In genomic region chr17:40832840-40833239, GRCh38 we compare ENCODE assay signal across 19 cellular contexts. TPM values are rescaled to one million over a fixed set of nuclear protein-coding genes. Genes with fewer than 3 reads are reported as not detected.
"Had no signal": no experiment of that assay in that cellular context is flagged by ENCODE, and none has a peak within 500 bp of the region (broad histone marks: within the 10 kb centered on the region; RNA-seq: fewer than 3 reads in every experiment).

No MANE protein-coding gene starts in this region.

- H3K9me3 ChIP-seq: heart right ventricle, lower lobe of right lung, thyroid gland had no signal

- ATAC-seq: activated CD4-positive, CD25-positive, alpha-beta regulatory T cell treated with anti-CD3 and anti-CD28 coated beads, Interleukin-2, amount 50 U/mL, for 24 hours; activated T-helper 17 cell treated with anti-CD3 and anti-CD28 coated beads, Interleukin-2, amount 50 U/mL, for 72 hours; heart right ventricle; left cardiac atrium; lower lobe of right lung; stimulated activated effector memory CD8-positive, alpha-beta T cell treated with anti-CD3 and anti-CD28 coated beads, Interleukin-12 subunit alpha, Interleukin-12 subunit beta, amount 100 ng/mL, for 72 hours had no signal

- H3K27ac Mint-ChIP-seq: activated naive CD4-positive, alpha-beta T cell treated with anti-CD3 and anti-CD28 coated beads for 36 hours; activated T-helper 17 cell treated with anti-CD3 and anti-CD28 coated beads, Interleukin-2, amount 50 U/mL, for 72 hours; endodermal cell; nephron; stimulated activated effector memory CD8-positive, alpha-beta T cell treated with anti-CD3 and anti-CD28 coated beads, Interleukin-12 subunit alpha, Interleukin-12 subunit beta, amount 100 ng/mL, for 72 hours had no signal

- H3K27ac ChIP-seq: dorsolateral prefrontal cortex, lower lobe of right lung had no signal

- H3K4me3 Mint-ChIP-seq: activated naive CD4-positive, alpha-beta T cell treated with anti-CD3 and anti-CD28 coated beads for 36 hours; activated T-helper 17 cell treated with anti-CD3 and anti-CD28 coated beads, Interleukin-2, amount 50 U/mL, for 72 hours; endodermal cell; nephron; stimulated activated effector memory CD8-positive, alpha-beta T cell treated with anti-CD3 and anti-CD28 coated beads, Interleukin-12 subunit alpha, Interleukin-12 subunit beta, amount 100 ng/mL, for 72 hours had no signal

- H3K9me3 Mint-ChIP-seq: activated naive CD4-positive, alpha-beta T cell treated with anti-CD3 and anti-CD28 coated beads for 36 hours; activated T-helper 17 cell treated with anti-CD3 and anti-CD28 coated beads, Interleukin-2, amount 50 U/mL, for 72 hours; endodermal cell; nephron; stimulated activated effector memory CD8-positive, alpha-beta T cell treated with anti-CD3 and anti-CD28 coated beads, Interleukin-12 subunit alpha, Interleukin-12 subunit beta, amount 100 ng/mL, for 72 hours had no signal

- H3K4me1 ChIP-seq: lower lobe of right lung had no signal

- H3K4me3 ChIP-seq: dorsolateral prefrontal cortex, heart right ventricle, lower lobe of right lung, thyroid gland had no signal

- H3K27me3 ChIP-seq: dorsolateral prefrontal cortex, heart right ventricle, thyroid gland had no signal

- DNase-seq: activated CD4-positive, alpha-beta T cell treated with anti-CD3 and anti-CD28 coated beads, Interleukin-2, amount 50 U/mL, for 1 hour; activated naive CD4-positive, alpha-beta T cell treated with anti-CD3 and anti-CD28 coated beads for 36 hours; dorsolateral prefrontal cortex; endodermal cell; heart right ventricle; left cardiac atrium; lower lobe of right lung; occipital lobe; T-helper 9 cell; thyroid gland had no signal

- H3K4me1 Mint-ChIP-seq: activated T-helper 17 cell treated with anti-CD3 and anti-CD28 coated beads, Interleukin-2, amount 50 U/mL, for 72 hours; endodermal cell; nephron; stimulated activated effector memory CD8-positive, alpha-beta T cell treated with anti-CD3 and anti-CD28 coated beads, Interleukin-12 subunit alpha, Interleukin-12 subunit beta, amount 100 ng/mL, for 72 hours had no signal

- FAIRE-seq: astrocyte, frontal cortex, urothelium cell line had no signal

- H3K27me3 Mint-ChIP-seq: activated T-helper 17 cell treated with anti-CD3 and anti-CD28 coated beads, Interleukin-2, amount 50 U/mL, for 72 hours had no signal

RNA-seq across cellular contexts. Expression of gene KRT28, which starts 33.1 kb away (rescaled TPM):
- total RNA-seq: activated naive CD4-positive, alpha-beta T cell treated with anti-CD3 and anti-CD28 coated beads for 36 hours; activated T-helper 17 cell treated with anti-CD3 and anti-CD28 coated beads, Interleukin-2, amount 50 U/mL, for 72 hours; astrocyte; dorsolateral prefrontal cortex; endodermal cell; epithelial cell of proximal tubule; frontal cortex; heart right ventricle; left cardiac atrium; lower lobe of right lung; occipital lobe; posterior vena cava; thyroid gland had no signal
- polyA plus RNA-seq: heart right ventricle had no signal

RNA-seq across cellular contexts. Expression of gene KRT12, which starts 34.2 kb away (rescaled TPM):
- total RNA-seq: activated naive CD4-positive, alpha-beta T cell treated with anti-CD3 and anti-CD28 coated beads for 36 hours; activated T-helper 17 cell treated with anti-CD3 and anti-CD28 coated beads, Interleukin-2, amount 50 U/mL, for 72 hours; astrocyte; endodermal cell; epithelial cell of proximal tubule; frontal cortex; heart right ventricle; left cardiac atrium; lower lobe of right lung; occipital lobe; posterior vena cava; thyroid gland had no signal
- polyA plus RNA-seq: heart right ventricle had no signal

RNA-seq across cellular contexts. Expression of gene KRT27, which starts 50.5 kb away (rescaled TPM):
- total RNA-seq: activated naive CD4-positive, alpha-beta T cell treated with anti-CD3 and anti-CD28 coated beads for 36 hours; activated T-helper 17 cell treated with anti-CD3 and anti-CD28 coated beads, Interleukin-2, amount 50 U/mL, for 72 hours; astrocyte; dorsolateral prefrontal cortex; endodermal cell; epithelial cell of proximal tubule; frontal cortex; left cardiac atrium; lower lobe of right lung; occipital lobe; thyroid gland had no signal
- polyA plus RNA-seq: heart right ventricle had no signal

RNA-seq across cellular contexts. Expression of gene KRT20, which starts 52.2 kb away (rescaled TPM):
- total RNA-seq: activated naive CD4-positive, alpha-beta T cell treated with anti-CD3 and anti-CD28 coated beads for 36 hours; activated T-helper 17 cell treated with anti-CD3 and anti-CD28 coated beads, Interleukin-2, amount 50 U/mL, for 72 hours; astrocyte; dorsolateral prefrontal cortex; endodermal cell; epithelial cell of proximal tubule; frontal cortex; heart right ventricle; left cardiac atrium; lower lobe of right lung; occipital lobe; posterior vena cava; thyroid gland had no signal
- polyA plus RNA-seq: heart right ventricle had no signal
